28 cellular contexts compared by ENCODE assay signal in the genomic region with DNA sequence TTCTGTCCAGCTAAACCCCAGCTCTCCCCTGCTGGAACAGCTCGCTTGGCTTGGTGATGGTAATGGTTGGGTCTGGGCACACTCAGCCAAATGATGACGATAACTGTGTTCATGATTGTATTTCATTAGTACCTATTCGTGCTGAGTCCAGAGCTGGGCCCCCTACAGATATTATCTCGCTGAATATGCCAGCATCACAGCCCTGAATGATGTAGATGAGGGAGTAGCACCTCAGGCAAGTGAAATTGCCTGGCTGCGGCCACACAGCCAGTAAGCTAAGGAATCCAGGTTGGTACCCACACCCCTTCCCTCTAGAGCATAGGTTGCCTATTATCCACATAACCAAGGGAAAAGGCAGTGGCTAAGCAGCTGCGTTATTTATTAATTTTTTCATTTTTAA.
"Had no signal": no experiment of that assay in that cellular context is flagged by ENCODE, and none has a peak within 500 bp of the region (broad histone marks: within the 10 kb centered on the region; RNA-seq: fewer than 3 reads in every experiment).

No MANE protein-coding gene starts in this region.

- FAIRE-seq: urothelium cell line had no signal

- H3K36me3 ChIP-seq: stomach, suprapubic skin, thoracic aorta, thyroid gland, tibial artery, tibial nerve, transverse colon, upper lobe of left lung, upper lobe of right lung, uterus, vagina had no signal

- H3K27me3 ChIP-seq: stomach, suprapubic skin, testis, thyroid gland, tibial artery, tibial nerve, transverse colon, upper lobe of left lung, upper lobe of right lung, uterus, vagina had no signal

- H3K4me1 Mint-ChIP-seq: stimulated activated effector memory CD8-positive, alpha-beta T cell treated with anti-CD3 and anti-CD28 coated beads, Interleukin-12 subunit alpha, Interleukin-12 subunit beta, amount 100 ng/mL, for 72 hours; stimulated activated memory B cell treated with anti-CD40 and anti-IgM and Interleukin-4, amounts not matched to agents 10 μg/mL and 1 μg/mL and 100 μg/mL, for 72 hours; stimulated activated naive B cell treated with anti-CD40 and anti-IgM and Interleukin-4, amounts not matched to agents 10 μg/mL and 1 μg/mL and 100 μg/mL, for 72 hours; stimulated activated naive CD8-positive, alpha-beta T cell treated with anti-CD3 and anti-CD28 coated beads, Interleukin-15, amount 100 ng/mL, for 72 hours had no signal

- H3K27ac Mint-ChIP-seq: stimulated activated effector memory CD8-positive, alpha-beta T cell treated with anti-CD3 and anti-CD28 coated beads, Interleukin-12 subunit alpha, Interleukin-12 subunit beta, amount 100 ng/mL, for 72 hours; stimulated activated memory B cell treated with anti-CD40 and anti-IgM and Interleukin-4, amounts not matched to agents 10 μg/mL and 1 μg/mL and 100 μg/mL, for 72 hours; stimulated activated naive B cell treated with anti-CD40 and anti-IgM and Interleukin-4, amounts not matched to agents 10 μg/mL and 1 μg/mL and 100 μg/mL, for 72 hours; stimulated activated naive CD8-positive, alpha-beta T cell treated with anti-CD3 and anti-CD28 coated beads, Interleukin-15, Interleukin-2, amounts not matched to agents 100 ng/mL and 50 ng/mL, for 24 hours; type B pancreatic cell had no signal

- DNase-seq: stimulated activated CD4-positive, alpha-beta T cell treated with anti-CD3 and anti-CD28 coated beads, Interleukin-2, amount 100 ng/mL, for 48 hours; stimulated activated CD4-positive, alpha-beta T cell treated with anti-CD3 and anti-CD28 coated beads, Interleukin-4, amount 100 ng/mL, for 1 hour; stimulated activated CD4-positive, alpha-beta T cell treated with anti-CD3 and anti-CD28 coated beads, Interleukin-4, amount 100 ng/mL, for 24 hours; stimulated activated CD4-positive, alpha-beta T cell treated with anti-CD3 and anti-CD28 coated beads, Interleukin-4, amount 100 ng/mL, for 4 hours; stimulated activated CD8-positive, alpha-beta memory T cell treated with anti-CD3 and anti-CD28 coated beads, Interleukin-4, amount 100 ng/mL, for 48 hours; stimulated activated naive B cell treated with anti-CD40 and anti-IgM and Interleukin-4, amounts not matched to agents 10 μg/mL and 1 μg/mL and 100 μg/mL, for 72 hours; stimulated activated naive CD4-positive, alpha-beta T cell; stimulated activated naive CD4-positive, alpha-beta T cell treated with Interleukin-2 at 50 U/mL for 16 hours; stimulated activated naive CD8-positive, alpha-beta T cell treated with anti-CD3 and anti-CD28 coated beads, Interleukin-15, amount 100 ng/mL, for 72 hours; stimulated activated naive CD8-positive, alpha-beta T cell treated with anti-CD3 and anti-CD28 coated beads, Interleukin-15, Interleukin-2, amounts not matched to agents 100 U/mL and 50 U/mL, for 24 hours; stomach; substantia nigra; testis; thyroid gland; transverse colon; upper lobe of left lung; upper lobe of right lung; uterus had no signal

- ATAC-seq: stimulated activated effector memory CD8-positive, alpha-beta T cell treated with anti-CD3 and anti-CD28 coated beads, Interleukin-12 subunit alpha, Interleukin-12 subunit beta, amount 100 ng/mL, for 72 hours; stimulated activated memory B cell treated with anti-CD40 and anti-IgM and Interleukin-4, amounts not matched to agents 10 μg/mL and 1 μg/mL and 100 μg/mL, for 72 hours; stimulated activated naive B cell treated with anti-CD40 and anti-IgM and Interleukin-4, amounts not matched to agents 10 μg/mL and 1 μg/mL and 100 μg/mL, for 72 hours; stimulated activated naive CD8-positive, alpha-beta T cell treated with anti-CD3 and anti-CD28 coated beads, Interleukin-15, amount 100 ng/mL, for 72 hours; stimulated activated naive CD8-positive, alpha-beta T cell treated with anti-CD3 and anti-CD28 coated beads, Interleukin-15, Interleukin-2, amounts not matched to agents 100 U/mL and 50 U/mL, for 24 hours; upper lobe of right lung had no signal

- H3K36me3 Mint-ChIP-seq: stimulated activated effector memory CD8-positive, alpha-beta T cell treated with anti-CD3 and anti-CD28 coated beads, Interleukin-12 subunit alpha, Interleukin-12 subunit beta, amount 100 ng/mL, for 72 hours; stimulated activated memory B cell treated with anti-CD40 and anti-IgM and Interleukin-4, amounts not matched to agents 10 μg/mL and 1 μg/mL and 100 μg/mL, for 72 hours; stimulated activated naive B cell treated with anti-CD40 and anti-IgM and Interleukin-4, amounts not matched to agents 10 μg/mL and 1 μg/mL and 100 μg/mL, for 72 hours; type B pancreatic cell had no signal

- H3K9me3 ChIP-seq: stomach, suprapubic skin, testis, thoracic aorta, thyroid gland, tibial artery, tibial nerve, transverse colon, upper lobe of left lung, upper lobe of right lung, uterus, vagina had no signal

- H3K27me3 Mint-ChIP-seq: stimulated activated memory B cell treated with anti-CD40 and anti-IgM and Interleukin-4, amounts not matched to agents 10 μg/mL and 1 μg/mL and 100 μg/mL, for 72 hours; stimulated activated naive B cell treated with anti-CD40 and anti-IgM and Interleukin-4, amounts not matched to agents 10 μg/mL and 1 μg/mL and 100 μg/mL, for 72 hours; stimulated activated naive CD8-positive, alpha-beta T cell treated with anti-CD3 and anti-CD28 coated beads, Interleukin-15, amount 100 ng/mL, for 72 hours; stimulated activated naive CD8-positive, alpha-beta T cell treated with anti-CD3 and anti-CD28 coated beads, Interleukin-15, Interleukin-2, amounts not matched to agents 100 ng/mL and 50 ng/mL, for 24 hours; type B pancreatic cell had no signal

- H3K27ac ChIP-seq: stomach, suprapubic skin, testis, thoracic aorta, thyroid gland, tibial artery, transverse colon, upper lobe of left lung, upper lobe of right lung, uterus, vagina had no signal

- H3K4me3 ChIP-seq: stomach, suprapubic skin, testis, thoracic aorta, thyroid gland, tibial artery, tibial nerve, transverse colon, upper lobe of left lung, upper lobe of right lung, uterus, vagina had no signal

- H3K4me1 ChIP-seq: transverse colon, upper lobe of left lung, upper lobe of right lung, uterus had no signal

- H3K4me3 Mint-ChIP-seq: stimulated activated effector memory CD8-positive, alpha-beta T cell treated with anti-CD3 and anti-CD28 coated beads, Interleukin-12 subunit alpha, Interleukin-12 subunit beta, amount 100 ng/mL, for 72 hours; stimulated activated memory B cell treated with anti-CD40 and anti-IgM and Interleukin-4, amounts not matched to agents 10 μg/mL and 1 μg/mL and 100 μg/mL, for 72 hours; stimulated activated naive B cell treated with anti-CD40 and anti-IgM and Interleukin-4, amounts not matched to agents 10 μg/mL and 1 μg/mL and 100 μg/mL, for 72 hours; stimulated activated naive CD8-positive, alpha-beta T cell treated with anti-CD3 and anti-CD28 coated beads, Interleukin-15, amount 100 ng/mL, for 72 hours; stimulated activated naive CD8-positive, alpha-beta T cell treated with anti-CD3 and anti-CD28 coated beads, Interleukin-15, Interleukin-2, amounts not matched to agents 100 ng/mL and 50 ng/mL, for 24 hours; type B pancreatic cell had no signal

- H3K9me3 Mint-ChIP-seq: stimulated activated effector memory CD8-positive, alpha-beta T cell treated with anti-CD3 and anti-CD28 coated beads, Interleukin-12 subunit alpha, Interleukin-12 subunit beta, amount 100 ng/mL, for 72 hours; stimulated activated memory B cell treated with anti-CD40 and anti-IgM and Interleukin-4, amounts not matched to agents 10 μg/mL and 1 μg/mL and 100 μg/mL, for 72 hours; stimulated activated naive B cell treated with anti-CD40 and anti-IgM and Interleukin-4, amounts not matched to agents 10 μg/mL and 1 μg/mL and 100 μg/mL, for 72 hours; stimulated activated naive CD8-positive, alpha-beta T cell treated with anti-CD3 and anti-CD28 coated beads, Interleukin-15, amount 100 ng/mL, for 72 hours; stimulated activated naive CD8-positive, alpha-beta T cell treated with anti-CD3 and anti-CD28 coated beads, Interleukin-15, Interleukin-2, amounts not matched to agents 100 ng/mL and 50 ng/mL, for 24 hours; type B pancreatic cell had no signal
